Comparison of ENCODE assay signal across 16 cellular contexts in genomic region chr10:132711618-132712051, GRCh38.
"Had no signal": no experiment of that assay in that cellular context is flagged by ENCODE, and none has a peak within 500 bp of the region (broad histone marks: within the 10 kb centered on the region; RNA-seq: fewer than 3 reads in every experiment).

No MANE protein-coding gene starts in this region.

- H3K9me3 ChIP-seq: body of pancreas, suprapubic skin had no signal

- H3K27me3 ChIP-seq: body of pancreas, gastroesophageal sphincter, suprapubic skin had no signal

- H3K4me1 ChIP-seq: body of pancreas, suprapubic skin had no signal

- DNase-seq: activated CD4-positive, alpha-beta memory T cell treated with anti-CD3 and anti-CD28 coated beads for 36 hours; activated CD4-positive, alpha-beta T cell treated with anti-CD3 and anti-CD28 coated beads for 1 hour; activated gamma-delta T cell; activated T-cell treated with anti-CD3 and anti-CD28 coated beads, Interleukin-2, amount 50 U/mL, for 4 hours; body of pancreas; effector memory CD8-positive, alpha-beta T cell; SHP77 treated with DMSO at 0.1 percent for 48 hours; stimulated activated CD4-positive, alpha-beta T cell treated with anti-CD3 and anti-CD28 coated beads, Interleukin-4, amount 100 ng/mL, for 4 hours; stimulated activated CD8-positive, alpha-beta memory T cell treated with anti-CD3 and anti-CD28 coated beads, Interleukin-4, amount 100 ng/mL, for 48 hours; stimulated activated naive CD4-positive, alpha-beta T cell treated with Interleukin-2 at 50 U/mL for 16 hours; trophoblast cell had no signal

- H3K27ac ChIP-seq: body of pancreas, gastroesophageal sphincter, skin epidermis, suprapubic skin, VCaP had no signal

- ATAC-seq: activated T-cell treated with anti-CD3 and anti-CD28 coated beads, Interleukin-2, amount 50 U/mL, for 4 hours; body of pancreas; effector memory CD8-positive, alpha-beta T cell; gastroesophageal sphincter had no signal

- H3K4me3 ChIP-seq: body of pancreas, gastroesophageal sphincter, skin epidermis, suprapubic skin had no signal

- FAIRE-seq: islet of Langerhans had no signal
